ENCODE assay signal across 1 cellular context in the genomic region with DNA sequence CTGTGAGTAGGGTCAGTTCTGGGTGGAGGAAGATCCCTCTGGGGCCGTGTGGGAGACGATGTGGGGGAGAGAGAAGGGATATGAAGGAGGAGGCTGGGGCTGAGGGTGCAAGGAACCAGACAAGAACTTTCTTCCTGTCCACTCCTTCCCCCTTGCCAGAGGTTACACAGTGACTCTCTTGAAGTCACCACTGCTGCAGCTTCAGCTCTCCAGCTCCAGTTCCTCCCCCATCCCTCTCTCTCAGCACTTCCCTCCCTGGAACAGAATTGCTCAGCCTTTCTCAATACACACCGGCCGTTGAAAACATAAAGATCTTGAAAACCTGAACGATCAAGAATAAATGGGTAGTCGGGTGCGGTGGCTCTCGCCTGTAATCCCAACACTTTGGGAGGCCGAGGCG.
TF ChIP-seq lines count a peak whose summit lies in the region.

No MANE protein-coding gene starts in this region.

TF ChIP-seq in K562, 482 proteins besides CTCF, POLR2A, EP300 and RAD21:
- TF ChIP-seq SPI1 (IDR thresholded peaks at IDR 0.05; ENCODE audit: borderline replicate concordance, low read depth, low read length) (peak; percentile 25; the same call in 1 of the 2 replicates), ZFX (CRISPR knock-in tag; IDR thresholded peaks at IDR 0.05) (no peak), MAZ (CRISPR knock-in tag; conservative IDR thresholded peaks at IDR 0.05 in 1 of 2, IDR thresholded peaks at IDR 0.05 in 1 of 2) (no peak)
